ENCODE assay signal across 18 cellular contexts in the genomic region with DNA sequence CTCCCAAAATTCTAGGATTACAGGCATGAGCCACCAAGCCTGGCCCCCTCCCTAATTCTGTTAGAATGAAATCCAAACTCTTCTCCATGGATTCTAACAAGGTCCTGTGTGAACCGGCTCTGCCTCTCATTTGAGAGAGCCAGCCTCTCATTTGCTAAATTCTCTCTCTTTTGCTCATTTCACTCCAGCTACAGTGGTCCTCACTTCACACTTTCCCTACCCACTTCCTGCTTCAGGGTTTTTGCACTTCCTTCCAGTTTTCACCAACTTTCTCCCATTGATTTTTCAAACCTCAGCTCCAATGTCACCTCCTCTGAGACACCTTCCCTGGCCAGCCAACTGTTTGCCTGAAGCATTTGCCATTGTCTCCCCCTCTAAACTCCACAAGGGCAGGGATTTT. TPM values are rescaled to one million over a fixed set of nuclear protein-coding genes. Genes with fewer than 3 reads are reported as not detected.
"Had no signal": no experiment of that assay in that cellular context is flagged by ENCODE, and none has a peak within 500 bp of the region (broad histone marks: within the 10 kb centered on the region; RNA-seq: fewer than 3 reads in every experiment).

No MANE protein-coding gene starts in this region.

- H3K27me3 ChIP-seq: suprapubic skin had no signal

- H3K27ac Mint-ChIP-seq: activated CD4-positive, alpha-beta T cell treated with anti-CD3 and anti-CD28 coated beads, Interleukin-2, amount 10 ng/mL, durations not matched to agents 7 days and 5 days; activated naive CD4-positive, alpha-beta T cell treated with anti-CD3 and anti-CD28 coated beads for 36 hours; activated T-helper 2 cell treated with anti-CD3 and anti-CD28 coated beads, Interferon-gamma antibody, Interleukin-2, Interleukin-4, amounts not matched to agents 10 μg/mL and 5 μg/mL and 100 μg/mL, durations not matched to agents 14 hours and 24 hours and 36 hours; stimulated activated naive B cell treated with anti-CD40 and anti-IgM and Interleukin-4, amounts not matched to agents 10 μg/mL and 1 μg/mL and 100 μg/mL, for 72 hours; T-helper 2 cell treated with Interferon-gamma antibody and Interleukin-4, amounts not matched to agents 5 μg/mL and 100 μg/mL, for 36 hours had no signal

- H3K4me1 ChIP-seq: gastrocnemius medialis, suprapubic skin had no signal

- H3K27ac ChIP-seq: dorsolateral prefrontal cortex, gastrocnemius medialis, heart right ventricle, suprapubic skin had no signal

- ATAC-seq: gastrocnemius medialis; heart right ventricle; left lobe of liver; stimulated activated naive B cell treated with anti-CD40 and anti-IgM and Interleukin-4, amounts not matched to agents 10 μg/mL and 1 μg/mL and 100 μg/mL, for 72 hours had no signal

- H3K36me3 Mint-ChIP-seq: stimulated activated naive B cell treated with anti-CD40 and anti-IgM and Interleukin-4, amounts not matched to agents 10 μg/mL and 1 μg/mL and 100 μg/mL, for 72 hours had no signal

- H3K36me3 ChIP-seq: gastrocnemius medialis, heart right ventricle, suprapubic skin had no signal

- H3K9me3 Mint-ChIP-seq: activated CD4-positive, alpha-beta T cell treated with anti-CD3 and anti-CD28 coated beads, Interleukin-2, amount 10 ng/mL, durations not matched to agents 7 days and 5 days; activated naive CD4-positive, alpha-beta T cell treated with anti-CD3 and anti-CD28 coated beads for 36 hours; activated T-helper 2 cell treated with anti-CD3 and anti-CD28 coated beads, Interferon-gamma antibody, Interleukin-2, Interleukin-4, amounts not matched to agents 10 μg/mL and 5 μg/mL and 100 μg/mL, durations not matched to agents 14 hours and 24 hours and 36 hours; stimulated activated naive B cell treated with anti-CD40 and anti-IgM and Interleukin-4, amounts not matched to agents 10 μg/mL and 1 μg/mL and 100 μg/mL, for 72 hours; T-helper 2 cell treated with Interferon-gamma antibody and Interleukin-4, amounts not matched to agents 5 μg/mL and 100 μg/mL, for 36 hours had no signal

- H3K4me3 ChIP-seq: dorsolateral prefrontal cortex, gastrocnemius medialis, heart right ventricle, suprapubic skin had no signal

- H3K9me3 ChIP-seq: gastrocnemius medialis, heart right ventricle, suprapubic skin had no signal

- H3K4me3 Mint-ChIP-seq: activated CD4-positive, alpha-beta T cell treated with anti-CD3 and anti-CD28 coated beads, Interleukin-2, amount 10 ng/mL, durations not matched to agents 7 days and 5 days; activated naive CD4-positive, alpha-beta T cell treated with anti-CD3 and anti-CD28 coated beads for 36 hours; stimulated activated naive B cell treated with anti-CD40 and anti-IgM and Interleukin-4, amounts not matched to agents 10 μg/mL and 1 μg/mL and 100 μg/mL, for 72 hours; T-helper 2 cell treated with Interferon-gamma antibody and Interleukin-4, amounts not matched to agents 5 μg/mL and 100 μg/mL, for 36 hours had no signal

- DNase-seq: activated CD4-positive, alpha-beta T cell treated with anti-CD3 and anti-CD28 coated beads, Interleukin-2, amount 10 ng/mL, durations not matched to agents 7 days and 5 days; activated CD4-positive, CD25-positive, alpha-beta regulatory T cell; activated naive CD4-positive, alpha-beta T cell treated with anti-CD3 and anti-CD28 coated beads for 36 hours; dorsolateral prefrontal cortex; erythroblast; gastrocnemius medialis; heart right ventricle; midbrain; retina; stimulated activated naive B cell treated with anti-CD40 and anti-IgM and Interleukin-4, amounts not matched to agents 10 μg/mL and 1 μg/mL and 100 μg/mL, for 72 hours; trophoblast cell had no signal

RNA-seq across cellular contexts. Expression of a gene that starts 5.1 kb away (rescaled TPM):
- total RNA-seq: activated CD4-positive, alpha-beta T cell treated with anti-CD3 and anti-CD28 coated beads, Interleukin-2, amount 10 ng/mL, durations not matched to agents 7 days and 5 days; activated naive CD4-positive, alpha-beta T cell treated with anti-CD3 and anti-CD28 coated beads for 36 hours; activated T-helper 2 cell treated with anti-CD3 and anti-CD28 coated beads, Interferon-gamma antibody, Interleukin-2, Interleukin-4, amounts not matched to agents 10 μg/mL and 5 μg/mL and 100 μg/mL, durations not matched to agents 14 hours and 24 hours and 36 hours; astrocyte; bronchial epithelial cell; left lobe of liver; lung microvascular endothelial cell had no signal
